23 cellular contexts compared by ENCODE assay signal in genomic region chr10:48317321-48317990, GRCh38. TPM values are rescaled to one million over a fixed set of nuclear protein-coding genes. Genes with fewer than 3 reads are reported as not detected.
A peak's percentile ranks its signal among the peaks of the same experiment; 100 is the strongest.
DNase-seq lines count a peak whose midpoint lies in the region; ATAC-seq, FAIRE-seq and TF ChIP-seq lines count a peak whose summit lies in the region.
"Had no signal": no experiment of that assay in that cellular context is flagged by ENCODE, and none has a peak within 500 bp of the region (broad histone marks: within the 10 kb centered on the region; RNA-seq: fewer than 3 reads in every experiment).

No MANE protein-coding gene starts in this region.

- H3K27me3 ChIP-seq in testis, result no peaks in the 10 kb centered on the region
- H3K27me3 ChIP-seq: MG63 had no signal

- TF ChIP-seq POLR2A in testis (IDR thresholded peaks at IDR 0.05), result no peak

- peak; percentile 82 for FAIRE-seq in RCC 7860 (lab: Jason Lieb, UNC)
- FAIRE-seq: A204.1 had no signal

- H3K4me3 Mint-ChIP-seq in activated naive CD8-positive, alpha-beta T cell treated with anti-CD3 and anti-CD28 coated beads, Interleukin-2, amount 50 U/mL, for 24 hours, result no peak overlapping the region
- H3K4me3 Mint-ChIP-seq in activated naive CD8-positive, alpha-beta T cell treated with anti-CD3 and anti-CD28 coated beads for 36 hours, result no peak overlapping the region
- no peak overlapping the region for H3K4me3 Mint-ChIP-seq in activated CD4-positive, alpha-beta T cell treated with anti-CD3 and anti-CD28 coated beads, Interleukin-2, amount 10 ng/mL, durations not matched to agents 24 days and 14 days
- H3K4me3 Mint-ChIP-seq: CD8-positive, alpha-beta memory T cell; H9 had no signal

- no peaks in the 10 kb centered on the region for H3K4me1 ChIP-seq in testis

- H3K9me3 ChIP-seq in testis, result no peaks in the 10 kb centered on the region
- H3K9me3 ChIP-seq: MG63 had no signal

- no peak for DNase-seq in activated naive CD8-positive, alpha-beta T cell treated with anti-CD3 and anti-CD28 coated beads, Interleukin-2, amount 50 U/mL, for 24 hours
- DNase-seq in activated naive CD8-positive, alpha-beta T cell treated with anti-CD3 and anti-CD28 coated beads for 36 hours, result no peak
- DNase-seq in RCC 7860 (ENCODE audit: low spot score) (peak; percentile 12), left kidney (ENCODE audit: low read depth, low spot score) (peak; percentile 17), testis (no peak), AG08395 (ENCODE audit: low spot score) (no peak)
- DNase-seq in activated CD4-positive, alpha-beta T cell treated with anti-CD3 and anti-CD28 coated beads, Interleukin-2, amount 10 ng/mL, durations not matched to agents 24 days and 14 days, result no peak
- DNase-seq in stimulated activated CD4-positive, alpha-beta T cell treated with anti-CD3 and anti-CD28 coated beads, Interleukin-12 subunit alpha, Interleukin-12 subunit beta, amount 100 ng/mL, for 4 hours, result no peak
- DNase-seq: C1 segment of cervical spinal cord; CD8-positive, alpha-beta memory T cell; DMS53; H9; MG63; NCI-H1048; NCI-H1436; NCI-H1930; NCI-H345; NCI-H526; PC-9 had no signal

- no peaks in the 10 kb centered on the region for H3K9me3 Mint-ChIP-seq in activated naive CD8-positive, alpha-beta T cell treated with anti-CD3 and anti-CD28 coated beads, Interleukin-2, amount 50 U/mL, for 24 hours
- H3K9me3 Mint-ChIP-seq in activated naive CD8-positive, alpha-beta T cell treated with anti-CD3 and anti-CD28 coated beads for 36 hours, result no peaks in the 10 kb centered on the region
- H3K9me3 Mint-ChIP-seq in activated CD4-positive, alpha-beta T cell treated with anti-CD3 and anti-CD28 coated beads, Interleukin-2, amount 10 ng/mL, durations not matched to agents 24 days and 14 days, result no peaks in the 10 kb centered on the region
- H3K9me3 Mint-ChIP-seq: CD8-positive, alpha-beta memory T cell; H9 had no signal

- no peaks in the 10 kb centered on the region for H3K36me3 ChIP-seq in testis (ENCODE audit: low read depth, missing control alignments)
- H3K36me3 ChIP-seq: MG63 had no signal

- intact Hi-C loops in testis (cut with DNase I; ENCODE audit: low total_unique reads), result no loop called here
- intact Hi-C loops in activated CD4-positive, alpha-beta T cell treated with anti-CD3 and anti-CD28 coated beads, Interleukin-2, amount 10 ng/mL, durations not matched to agents 24 days and 14 days (cut with micrococcal nuclease), result no loop called here

- 72 to 80% methylated on average over 8 of the region's 8 CpGs for WGBS in testis, 2 donors

- H3K36me3 Mint-ChIP-seq in activated naive CD8-positive, alpha-beta T cell treated with anti-CD3 and anti-CD28 coated beads, Interleukin-2, amount 50 U/mL, for 24 hours (ENCODE audit: low read depth), result peaks cover 9% of the 10 kb centered on the region
- peaks cover 10% of the 10 kb centered on the region for H3K36me3 Mint-ChIP-seq in activated naive CD8-positive, alpha-beta T cell treated with anti-CD3 and anti-CD28 coated beads for 36 hours
- H3K36me3 Mint-ChIP-seq in activated CD4-positive, alpha-beta T cell treated with anti-CD3 and anti-CD28 coated beads, Interleukin-2, amount 10 ng/mL, durations not matched to agents 24 days and 14 days (ENCODE audit: low read depth), result no peaks in the 10 kb centered on the region

- H3K27ac Mint-ChIP-seq in activated naive CD8-positive, alpha-beta T cell treated with anti-CD3 and anti-CD28 coated beads, Interleukin-2, amount 50 U/mL, for 24 hours, result no peak overlapping the region
- H3K27ac Mint-ChIP-seq in activated naive CD8-positive, alpha-beta T cell treated with anti-CD3 and anti-CD28 coated beads for 36 hours, result no peak overlapping the region
- no peak overlapping the region for H3K27ac Mint-ChIP-seq in activated CD4-positive, alpha-beta T cell treated with anti-CD3 and anti-CD28 coated beads, Interleukin-2, amount 10 ng/mL, durations not matched to agents 24 days and 14 days
- H3K27ac Mint-ChIP-seq: CD8-positive, alpha-beta memory T cell; H9 had no signal

- no peak overlapping the region for H3K27ac ChIP-seq in testis
- H3K27ac ChIP-seq: HL-60, KMS-11 had no signal

- H3K4me3 ChIP-seq in testis, result no peak overlapping the region
- H3K4me3 ChIP-seq: MG63, PC-9 had no signal

- peaks cover 13% of the 10 kb centered on the region for H3K4me1 Mint-ChIP-seq in activated naive CD8-positive, alpha-beta T cell treated with anti-CD3 and anti-CD28 coated beads, Interleukin-2, amount 50 U/mL, for 24 hours
- peaks cover 32% of the 10 kb centered on the region for H3K4me1 Mint-ChIP-seq in activated naive CD8-positive, alpha-beta T cell treated with anti-CD3 and anti-CD28 coated beads for 36 hours
- no peaks in the 10 kb centered on the region for H3K4me1 Mint-ChIP-seq in activated CD4-positive, alpha-beta T cell treated with anti-CD3 and anti-CD28 coated beads, Interleukin-2, amount 10 ng/mL, durations not matched to agents 24 days and 14 days

- TF ChIP-seq CTCF in testis (IDR thresholded peaks at IDR 0.05), result no peak

- H3K27me3 Mint-ChIP-seq in activated naive CD8-positive, alpha-beta T cell treated with anti-CD3 and anti-CD28 coated beads, Interleukin-2, amount 50 U/mL, for 24 hours, result no peaks in the 10 kb centered on the region
- no peaks in the 10 kb centered on the region for H3K27me3 Mint-ChIP-seq in activated naive CD8-positive, alpha-beta T cell treated with anti-CD3 and anti-CD28 coated beads for 36 hours
- H3K27me3 Mint-ChIP-seq in activated CD4-positive, alpha-beta T cell treated with anti-CD3 and anti-CD28 coated beads, Interleukin-2, amount 10 ng/mL, durations not matched to agents 24 days and 14 days, result no peaks in the 10 kb centered on the region
- H3K27me3 Mint-ChIP-seq: CD8-positive, alpha-beta memory T cell had no signal

- peak; percentile 49 for ATAC-seq in activated naive CD8-positive, alpha-beta T cell treated with anti-CD3 and anti-CD28 coated beads, Interleukin-2, amount 50 U/mL, for 24 hours

RNA-seq across cellular contexts. Expression of gene MAPK8, which starts 11.0 kb away (rescaled TPM):
- 10 to 100 TPM; 43.2 to 44.8 TPM for total RNA-seq in activated naive CD8-positive, alpha-beta T cell treated with anti-CD3 and anti-CD28 coated beads for 36 hours
- 100 to 1,000 TPM in 1 of 2 donors, 10 to 100 TPM in 1; 98.8 to 114 TPM for total RNA-seq in testis
- 91.8 TPM for polyA plus RNA-seq in testis (ENCODE audit: insufficient read depth, low read depth, low replicate concordance)
- 46.2 and 46.4 TPM in 2 replicates for total RNA-seq in activated CD4-positive, alpha-beta T cell treated with anti-CD3 and anti-CD28 coated beads, Interleukin-2, amount 10 ng/mL, durations not matched to agents 24 days and 14 days

RNA-seq across cellular contexts. Expression of gene FRMPD2, which starts 43.0 kb away (rescaled TPM):
- not detected for total RNA-seq in activated naive CD8-positive, alpha-beta T cell treated with anti-CD3 and anti-CD28 coated beads for 36 hours
- 1 to 10 TPM; 6.4 to 8.3 TPM for total RNA-seq in testis
- 18.7 TPM for polyA plus RNA-seq in testis (ENCODE audit: insufficient read depth, low read depth, low replicate concordance)
- total RNA-seq in activated CD4-positive, alpha-beta T cell treated with anti-CD3 and anti-CD28 coated beads, Interleukin-2, amount 10 ng/mL, durations not matched to agents 24 days and 14 days, result not detected in 2 replicates
- total RNA-seq: CD8-positive, alpha-beta memory T cell; HT1080 had no signal
- polyA plus RNA-seq: CD8-positive, alpha-beta memory T cell had no signal

Comparison
In these comparisons a context has a peak if more than half of its experiments do, and no peak if none do; other contexts are left out.
1. DNase-seq: peak in RCC 7860 (single experiment) and left kidney (single experiment); none in activated naive CD8-positive, alpha-beta T cell treated with anti-CD3 and anti-CD28 coated beads, Interleukin-2, amount 50 U/mL, for 24 hours (single experiment), activated naive CD8-positive, alpha-beta T cell treated with anti-CD3 and anti-CD28 coated beads for 36 hours (single experiment), testis (single experiment), AG08395 (single experiment), activated CD4-positive, alpha-beta T cell treated with anti-CD3 and anti-CD28 coated beads, Interleukin-2, amount 10 ng/mL, durations not matched to agents 24 days and 14 days (single experiment) and stimulated activated CD4-positive, alpha-beta T cell treated with anti-CD3 and anti-CD28 coated beads, Interleukin-12 subunit alpha, Interleukin-12 subunit beta, amount 100 ng/mL, for 4 hours (single experiment).